ENCODE assay signal across 15 cellular contexts in genomic region chr3:4805662-4806061, GRCh38.
A peak's percentile ranks its signal among the peaks of the same experiment; 100 is the strongest.
DNase-seq lines count a peak whose midpoint lies in the region; ATAC-seq and TF ChIP-seq lines count a peak whose summit lies in the region.
"Had no signal": no experiment of that assay in that cellular context is flagged by ENCODE, and none has a peak within 500 bp of the region (broad histone marks: within the 10 kb centered on the region; RNA-seq: fewer than 3 reads in every experiment).

No MANE protein-coding gene starts in this region.

- H3K27me3 ChIP-seq in tibial artery: no peaks in the 10 kb centered on the region
- H3K27me3 ChIP-seq: heart left ventricle had no signal

- H3K4me1 ChIP-seq in tibial artery: peaks cover 0 to 41% (median 10%) of the 10 kb centered on the region in 4 donors

- no peak overlapping the region for H3K4me3 ChIP-seq in coronary artery
- H3K4me3 ChIP-seq in tibial artery: no peak overlapping the region
- H3K4me3 ChIP-seq: heart left ventricle, lung had no signal

- TF ChIP-seq CTCF in coronary artery (IDR thresholded peaks at IDR 0.05) (no peak), tibial artery (IDR thresholded peaks at IDR 0.05) (no peak)

- no peaks in the 10 kb centered on the region for H3K9me3 ChIP-seq in tibial artery
- H3K9me3 ChIP-seq: heart left ventricle had no signal

- no peak for ATAC-seq in GM21367 (IDR thresholded peaks at IDR 0.05; ENCODE audit: unreplicated experiment)

- DNase-seq in stimulated activated CD4-positive, alpha-beta T cell treated with anti-CD3 and anti-CD28 coated beads, Interleukin-1b, Interleukin-23, amount 100 ng/mL, for 48 hours: peak; percentile 49
- DNase-seq in stimulated activated CD4-positive, alpha-beta T cell treated with anti-CD3 and anti-CD28 coated beads, Interleukin-12 subunit alpha, Interleukin-12 subunit beta, amount 100 ng/mL, for 4 hours: no peak
- peak; percentile 50 to 68 for DNase-seq in activated CD4-positive, alpha-beta T cell treated with anti-CD3 and anti-CD28 coated beads, Interleukin-2, amount 50 U/mL, for 48 hours
- no peak for DNase-seq in coronary artery (ENCODE audit: low spot score)
- no peak for DNase-seq in tibial artery
- no peak for DNase-seq in A172 (ENCODE audit: low spot score)
- DNase-seq: aorta, Calu3, heart left ventricle, naive B cell, NCI-H187, NCI-H446 had no signal

- H3K27ac ChIP-seq in coronary artery: peak overlapping the region; percentile 40 to 87
- H3K27ac ChIP-seq in tibial artery: peak overlapping the region; percentile 81
- H3K27ac ChIP-seq: RWPE1 had no signal

- peaks cover 31 to 70% (median 43%) of the 10 kb centered on the region in 3 donors for H3K36me3 ChIP-seq in tibial artery

- intact Hi-C loops in tibial artery (cut with DNase I; ENCODE audit: low total_unique reads): loop anchor here (10.0 kb wide), 1 partner anchor 61 kb away; no protein-coding TSS in a partner anchor

Comparison
In these comparisons a context has a peak if more than half of its experiments do, and no peak if none do; other contexts are left out.
1. DNase-seq: peak in stimulated activated CD4-positive, alpha-beta T cell treated with anti-CD3 and anti-CD28 coated beads, Interleukin-1b, Interleukin-23, amount 100 ng/mL, for 48 hours (single experiment) and activated CD4-positive, alpha-beta T cell treated with anti-CD3 and anti-CD28 coated beads, Interleukin-2, amount 50 U/mL, for 48 hours (2 of 2); none in stimulated activated CD4-positive, alpha-beta T cell treated with anti-CD3 and anti-CD28 coated beads, Interleukin-12 subunit alpha, Interleukin-12 subunit beta, amount 100 ng/mL, for 4 hours (single experiment), coronary artery (single experiment), tibial artery (0 of 2) and A172 (single experiment).